ENCODE assay signal across 9 cellular contexts in the genomic region with DNA sequence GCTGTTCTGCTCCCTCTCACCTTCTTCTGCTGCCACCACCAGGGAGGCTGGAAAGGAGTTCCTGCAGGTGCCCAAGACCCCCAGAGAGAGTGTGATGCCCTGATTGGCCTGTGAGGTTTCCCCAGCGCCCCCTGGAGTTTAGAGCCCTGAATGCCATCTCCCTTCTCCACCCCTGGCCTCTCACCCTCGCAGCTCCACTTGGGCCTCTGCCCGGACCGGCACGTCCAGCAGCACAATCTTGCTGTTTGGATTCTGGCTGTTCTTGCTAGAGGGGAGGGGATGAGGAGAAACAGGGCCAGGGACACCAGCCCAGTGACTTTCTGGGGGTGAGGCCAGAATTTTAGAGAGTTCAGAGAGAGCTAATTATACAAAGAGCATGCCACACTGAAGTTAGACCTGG. TPM values are rescaled to one million over a fixed set of nuclear protein-coding genes. Genes with fewer than 3 reads are reported as not detected.
DNase-seq lines count a peak whose midpoint lies in the region; ATAC-seq and TF ChIP-seq lines count a peak whose summit lies in the region.
"Had no signal": no experiment of that assay in that cellular context is flagged by ENCODE, and none has a peak within 500 bp of the region (broad histone marks: within the 10 kb centered on the region; RNA-seq: fewer than 3 reads in every experiment).

No MANE protein-coding gene starts in this region.

- DNase-seq in activated T-cell treated with anti-CD3 and anti-CD28 coated beads for 48 hours (ENCODE audit: low read depth), result peak; percentile 25
- DNase-seq in activated T-cell treated with anti-CD3 and anti-CD28 coated beads for 4 hours, result no peak
- no peak for DNase-seq in RWPE1 (ENCODE audit: low spot score)
- peak; percentile 64 for DNase-seq in glutamatergic neuron
- DNase-seq in stimulated activated CD8-positive, alpha-beta memory T cell treated with anti-CD3 and anti-CD28 coated beads, Interleukin-4, amount 100 ng/mL, for 48 hours, result peak; percentile 56

- no peak for ATAC-seq in GM21381 (IDR thresholded peaks at IDR 0.05; ENCODE audit: unreplicated experiment)
- no peak for ATAC-seq in HG03378 (IDR thresholded peaks at IDR 0.05; ENCODE audit: unreplicated experiment)
- ATAC-seq in GM18498 (IDR thresholded peaks at IDR 0.05; ENCODE audit: unreplicated experiment), result no peak

- no peak overlapping the region for H3K27ac ChIP-seq in RWPE1

- POLR2A ChIA-PET in RWPE1 (lab: Yijun Ruan, JAX; ENCODE audit: low non-redundant PET), result interaction anchor here (0.6 to 0.7 kb wide), 2 partner anchors 14 to 154 kb away, joined by 3 to 4 read pairs; no protein-coding TSS in a partner anchor

- H3K27ac Mint-ChIP-seq in glutamatergic neuron (ENCODE audit: unreplicated experiment), result no peak overlapping the region
- H3K27ac Mint-ChIP-seq: activated naive CD8-positive, alpha-beta T cell had no signal

- peaks cover 3% of the 10 kb centered on the region for H3K27me3 Mint-ChIP-seq in glutamatergic neuron (ENCODE audit: unreplicated experiment)

- H3K36me3 Mint-ChIP-seq in glutamatergic neuron (ENCODE audit: unreplicated experiment), result no peaks in the 10 kb centered on the region
- H3K36me3 Mint-ChIP-seq: activated naive CD8-positive, alpha-beta T cell had no signal

- TF ChIP-seq CTCF in RWPE1 (conservative IDR thresholded peaks at IDR 0.05; ENCODE audit: low read depth) (peak; percentile 20; the same call in 1 of the 2 replicates), glutamatergic neuron (IDR thresholded peaks at IDR 0.05; ENCODE audit: partially characterized antibody, unreplicated experiment) (peak; percentile 62)

- no peak overlapping the region for H3K4me3 Mint-ChIP-seq in glutamatergic neuron (ENCODE audit: unreplicated experiment)
- H3K4me3 Mint-ChIP-seq: activated naive CD8-positive, alpha-beta T cell had no signal

- no peaks in the 10 kb centered on the region for H3K4me1 Mint-ChIP-seq in glutamatergic neuron (ENCODE audit: low read depth, unreplicated experiment)

- H3K9me3 Mint-ChIP-seq in glutamatergic neuron (ENCODE audit: unreplicated experiment), result peaks cover 2% of the 10 kb centered on the region

- CTCF ChIA-PET in RWPE1 (lab: Yijun Ruan, JAX), result interaction anchor here (0.6 to 1.2 kb wide), 2 partner anchors 13 to 224 kb away, joined by 5 to 6 read pairs; partner anchors contain the start of gene FAM171A2

RNA-seq across cellular contexts. Expression of gene FAM171A2, which starts 12.5 kb away (rescaled TPM):
- total RNA-seq in glutamatergic neuron (ENCODE audit: unreplicated experiment), result 81.3 TPM

RNA-seq across cellular contexts. Expression of gene ITGA2B, which starts 13.3 kb away (rescaled TPM):
- total RNA-seq in glutamatergic neuron (ENCODE audit: unreplicated experiment), result 7.1 TPM

RNA-seq across cellular contexts. Expression of gene GRN, which starts 31.0 kb away (rescaled TPM):
- total RNA-seq in glutamatergic neuron (ENCODE audit: unreplicated experiment), result 88.7 TPM

RNA-seq across cellular contexts. Expression of gene SLC25A39, which starts 51.5 kb away (rescaled TPM):
- 104 TPM for total RNA-seq in glutamatergic neuron (ENCODE audit: unreplicated experiment)

Comparison
In these comparisons a context has a peak if more than half of its experiments do, and no peak if none do; other contexts are left out.
1. DNase-seq: peak in activated T-cell treated with anti-CD3 and anti-CD28 coated beads for 48 hours (single experiment), glutamatergic neuron (single experiment) and stimulated activated CD8-positive, alpha-beta memory T cell treated with anti-CD3 and anti-CD28 coated beads, Interleukin-4, amount 100 ng/mL, for 48 hours (single experiment); none in activated T-cell treated with anti-CD3 and anti-CD28 coated beads for 4 hours (single experiment) and RWPE1 (single experiment).